Comparison of ENCODE assay signal across 16 cellular contexts in genomic region chr3:74089854-74090253, GRCh38.
"Had no signal": no experiment of that assay in that cellular context is flagged by ENCODE, and none has a peak within 500 bp of the region (broad histone marks: within the 10 kb centered on the region; RNA-seq: fewer than 3 reads in every experiment).

No MANE protein-coding gene starts in this region.

- H3K4me3 Mint-ChIP-seq: activated naive CD4-positive, alpha-beta T cell treated with anti-CD3 and anti-CD28 coated beads, Interleukin-2, amount 50 U/mL, for 24 hours; nephron; stimulated activated naive CD8-positive, alpha-beta T cell treated with anti-CD3 and anti-CD28 coated beads, Interleukin-15, Interleukin-2, amounts not matched to agents 100 ng/mL and 50 ng/mL, for 24 hours had no signal

- H3K27me3 Mint-ChIP-seq: activated naive CD4-positive, alpha-beta T cell treated with anti-CD3 and anti-CD28 coated beads, Interleukin-2, amount 50 U/mL, for 24 hours; stimulated activated naive CD8-positive, alpha-beta T cell treated with anti-CD3 and anti-CD28 coated beads, Interleukin-15, Interleukin-2, amounts not matched to agents 100 ng/mL and 50 ng/mL, for 24 hours had no signal

- H3K27ac ChIP-seq: breast epithelium, dorsolateral prefrontal cortex, esophagus muscularis mucosa, heart left ventricle, psoas muscle, right lobe of liver, thoracic aorta had no signal

- H3K36me3 ChIP-seq: breast epithelium, esophagus muscularis mucosa, heart left ventricle, right lobe of liver, thoracic aorta had no signal

- H3K4me3 ChIP-seq: breast epithelium, dorsolateral prefrontal cortex, esophagus muscularis mucosa, heart left ventricle, psoas muscle, right lobe of liver, thoracic aorta had no signal

- ATAC-seq: activated CD4-positive, CD25-positive, alpha-beta regulatory T cell treated with anti-CD3 and anti-CD28 coated beads, Interleukin-2, amount 50 U/mL, for 24 hours; heart left ventricle; left lobe of liver; psoas muscle; right lobe of liver had no signal

- DNase-seq: amniotic stem cell; dorsolateral prefrontal cortex; foreskin melanocyte; heart left ventricle; psoas muscle; right lobe of liver; stimulated activated CD4-positive, alpha-beta T cell treated with anti-CD3 and anti-CD28 coated beads, Interleukin-2, amount 100 ng/mL, for 48 hours had no signal

- H3K4me1 Mint-ChIP-seq: activated naive CD4-positive, alpha-beta T cell treated with anti-CD3 and anti-CD28 coated beads, Interleukin-2, amount 50 U/mL, for 24 hours had no signal

- H3K27me3 ChIP-seq: breast epithelium, dorsolateral prefrontal cortex, esophagus muscularis mucosa, right lobe of liver had no signal

- H3K9me3 ChIP-seq: breast epithelium, esophagus muscularis mucosa, heart left ventricle, psoas muscle, right lobe of liver, thoracic aorta had no signal

- H3K27ac Mint-ChIP-seq: activated naive CD4-positive, alpha-beta T cell treated with anti-CD3 and anti-CD28 coated beads, Interleukin-2, amount 50 U/mL, for 24 hours; activated T-helper 2 cell treated with anti-CD3 and anti-CD28 coated beads, Interferon-gamma antibody, Interleukin-2, Interleukin-4, amounts not matched to agents 10 μg/mL and 5 μg/mL and 100 μg/mL, durations not matched to agents 14 hours and 24 hours and 36 hours; nephron; stimulated activated naive CD8-positive, alpha-beta T cell treated with anti-CD3 and anti-CD28 coated beads, Interleukin-15, Interleukin-2, amounts not matched to agents 100 ng/mL and 50 ng/mL, for 24 hours had no signal

- H3K4me1 ChIP-seq: breast epithelium, esophagus muscularis mucosa, heart left ventricle, psoas muscle, right lobe of liver had no signal

- H3K36me3 Mint-ChIP-seq: activated naive CD4-positive, alpha-beta T cell treated with anti-CD3 and anti-CD28 coated beads, Interleukin-2, amount 50 U/mL, for 24 hours had no signal
